22 cellular contexts compared by ENCODE assay signal in genomic region chr16:14338236-14338635, GRCh38.
DNase-seq lines count a peak whose midpoint lies in the region; ATAC-seq, FAIRE-seq and TF ChIP-seq lines count a peak whose summit lies in the region.
"Had no signal": no experiment of that assay in that cellular context is flagged by ENCODE, and none has a peak within 500 bp of the region (broad histone marks: within the 10 kb centered on the region; RNA-seq: fewer than 3 reads in every experiment).

No MANE protein-coding gene starts in this region.

- H2BK120ac ChIP-seq in H1 (replicated peaks; ENCODE audit: low read depth, low read length), result no peak overlapping the region

- H3K4me1 ChIP-seq in HepG2 (ENCODE audit: insufficient read depth, low read length), result peaks cover 47% of the 10 kb centered on the region
- H3K4me1 ChIP-seq in right lobe of liver, result peaks cover 0 to 33% (median 6%) of the 10 kb centered on the region in 4 donors
- H3K4me1 ChIP-seq in H1 (replicated peaks in 1 of 4; ENCODE audit: control insufficient read depth in 3 of 4, insufficient read depth in 4 of 4, low read length in 3 of 4), result peaks cover 0 to 2% (median 0%) of the 10 kb centered on the region in 4 experiments; a peak in 3 of 7 replicates
- no peaks in the 10 kb centered on the region for H3K4me1 ChIP-seq in CD8-positive, alpha-beta T cell (ENCODE audit: insufficient read depth, low read length)
- H3K4me1 ChIP-seq: BE2C; BLaER1 treated with 17β-estradiol and CSF1 and Interleukin-3, amounts not matched to agents 10 nM and 100 nM; HAP-1 had no signal

- no peak overlapping the region for H3K9ac ChIP-seq in HepG2 (ENCODE audit: insufficient read depth, low read depth, low read length)
- H3K9ac ChIP-seq in H1 (replicated peaks in 1 of 4; ENCODE audit: extremely low read depth in 1 of 4, low read depth in 3 of 4, low read length in 3 of 4), result no peak overlapping the region
- H3K9ac ChIP-seq: BLaER1 treated with 17β-estradiol and CSF1 and Interleukin-3, amounts not matched to agents 10 nM and 100 nM had no signal

- H3K27me3 Mint-ChIP-seq in stimulated activated memory B cell treated with anti-CD40 and anti-IgM and Interleukin-4, amounts not matched to agents 10 μg/mL and 1 μg/mL and 100 μg/mL, for 72 hours, result no peaks in the 10 kb centered on the region
- H3K27me3 Mint-ChIP-seq in CD8-positive, alpha-beta T cell (ENCODE audit: low read depth), result peaks cover 2% of the 10 kb centered on the region
- H3K27me3 Mint-ChIP-seq: CD4-positive, alpha-beta T cell had no signal

- no peak overlapping the region for H3K18ac ChIP-seq in H1 (ENCODE audit: extremely low read depth, low read length)

- no peak overlapping the region for H3K23ac ChIP-seq in H1 (ENCODE audit: insufficient read length)

- FAIRE-seq in HepG2 (lab: Jason Lieb, UNC) (no peak), H1 (lab: Jason Lieb, UNC) (no peak)
- FAIRE-seq: A204.1, GM12892 had no signal

- H3K23me2 ChIP-seq in H1 (ENCODE audit: low read depth, low read length), result peaks cover 7% of the 10 kb centered on the region; the same call in 1 of the 2 replicates

- H3K27ac ChIP-seq in HepG2 (ENCODE audit: extremely low read length, insufficient read depth, low read length), result no peak overlapping the region
- H3K27ac ChIP-seq in right lobe of liver, result peak overlapping the region in 1 of 3 donors; percentile 89
- no peak overlapping the region for H3K27ac ChIP-seq in H1 (ENCODE audit: low read depth, low read length)
- no peak overlapping the region for H3K27ac ChIP-seq in CD8-positive, alpha-beta T cell (ENCODE audit: low read depth, low read length)
- H3K27ac ChIP-seq: 22Rv1; BLaER1 treated with 17β-estradiol and CSF1 and Interleukin-3, amounts not matched to agents 10 nM and 100 nM had no signal

- no peak for TF ChIP-seq RAD21 in HepG2 (CRISPR knock-in tag; IDR thresholded peaks at IDR 0.05)
- TF ChIP-seq RAD21 in H1 (IDR thresholded peaks at IDR 0.05 in 1 of 2, conservative IDR thresholded peaks at IDR 0.05 in 1 of 2; ENCODE audit: low read depth in 2 of 2, low read length in 2 of 2), result no peak

- TF ChIP-seq EP300 in HepG2 (IDR thresholded peaks at IDR 0.05; ENCODE audit: low read depth in 2 of 2, low read length in 2 of 2), result no peak
- TF ChIP-seq EP300 in HepG2 (CRISPR knock-in tag; IDR thresholded peaks at IDR 0.05; ENCODE audit: borderline replicate concordance), result no peak
- no peak for TF ChIP-seq EP300 in H1 (IDR thresholded peaks at IDR 0.05; ENCODE audit: borderline replicate concordance in 1 of 2, low read depth in 2 of 2, low read length in 2 of 2)

- in situ Hi-C loops in HepG2 (cut with HindIII; ENCODE audit: extremely low pct_ligation_motif_present, low pct_unique_long_range_greater_than_20kb), result no loop called here

- H3K9me3 Mint-ChIP-seq in stimulated activated memory B cell treated with anti-CD40 and anti-IgM and Interleukin-4, amounts not matched to agents 10 μg/mL and 1 μg/mL and 100 μg/mL, for 72 hours, result peaks cover 19% of the 10 kb centered on the region
- H3K9me3 Mint-ChIP-seq in CD8-positive, alpha-beta T cell, result peaks cover 14% of the 10 kb centered on the region

- DNase-seq in HepG2 (ENCODE audit: low spot score) (no peak), right lobe of liver (no peak), H1 (ENCODE audit: low read depth in 1 of 2, low spot score in 2 of 2) (no peak), hippocampal formation (lab: John Stamatoyannopoulos, UW) (no peak), AG20443 (ENCODE audit: low spot score) (no peak)
- DNase-seq in CD8-positive, alpha-beta T cell, result no peak
- DNase-seq: AML-193; BE2C; Calu3; CD4-positive, alpha-beta T cell; COR-L47; DMS79 treated with DMSO at 0.1 percent for 48 hours; GF-D8 had no signal

- H3K36me3 Mint-ChIP-seq in stimulated activated memory B cell treated with anti-CD40 and anti-IgM and Interleukin-4, amounts not matched to agents 10 μg/mL and 1 μg/mL and 100 μg/mL, for 72 hours, result peaks cover 6% of the 10 kb centered on the region
- H3K36me3 Mint-ChIP-seq in CD8-positive, alpha-beta T cell, result no peaks in the 10 kb centered on the region
- H3K36me3 Mint-ChIP-seq: CD14-positive monocyte had no signal

- no peak overlapping the region for H3K4ac ChIP-seq in H1 (replicated peaks; ENCODE audit: insufficient read length, low read depth, low read length)

- H3K36me3 ChIP-seq in HepG2 (replicated peaks in 1 of 2; ENCODE audit: control insufficient read depth in 1 of 2, insufficient read depth in 2 of 2, low read length in 2 of 2) (no peaks in the 10 kb centered on the region), right lobe of liver (no peaks in the 10 kb centered on the region), H1 (ENCODE audit: control insufficient read depth in 2 of 4, insufficient read depth in 4 of 4, low read length in 3 of 4) (no peaks in the 10 kb centered on the region)
- no peaks in the 10 kb centered on the region for H3K36me3 ChIP-seq in CD8-positive, alpha-beta T cell (ENCODE audit: insufficient read depth, low read length)
- H3K36me3 ChIP-seq: BE2C; BLaER1 treated with 17β-estradiol and CSF1 and Interleukin-3, amounts not matched to agents 10 nM and 100 nM; HAP-1 had no signal

- no peak overlapping the region for H2BK15ac ChIP-seq in H1 (ENCODE audit: low read length)

- H3K4me3 ChIP-seq in HepG2 (replicated peaks in 1 of 3; ENCODE audit: insufficient read depth in 1 of 3, low read depth in 2 of 3, low read length in 3 of 3) (peak overlapping the region in 1 of 3 experiments; percentile 66; a peak in 2 of 6 replicates), right lobe of liver (no peak overlapping the region), H1 (ENCODE audit: extremely low read depth in 1 of 4, insufficient read depth in 2 of 4, low read depth in 3 of 4, low read length in 4 of 4) (no peak overlapping the region)
- H3K4me3 ChIP-seq in CD8-positive, alpha-beta T cell (ENCODE audit: low read depth, low read length), result no peak overlapping the region
- H3K4me3 ChIP-seq: BLaER1 treated with 17β-estradiol and CSF1 and Interleukin-3, amounts not matched to agents 10 nM and 100 nM; HAP-1 had no signal

- TF ChIP-seq POLR2A in HepG2 (IDR thresholded peaks at IDR 0.05; ENCODE audit: insufficient read depth in 1 of 2, low read depth in 2 of 2, low read length in 2 of 2) (no peak), right lobe of liver (IDR thresholded peaks at IDR 0.05) (no peak), H1 (IDR thresholded peaks at IDR 0.05; ENCODE audit: control extremely low read depth in 1 of 2, low read depth in 2 of 2, low read length in 2 of 2) (no peak)

- H3K27me3 ChIP-seq in HepG2 (ENCODE audit: control insufficient read depth in 1 of 2, insufficient read depth in 2 of 2, low read length in 2 of 2) (no peaks in the 10 kb centered on the region; a peak in 1 of 5 replicates), right lobe of liver (no peaks in the 10 kb centered on the region), H1 (replicated peaks in 1 of 4; ENCODE audit: control insufficient read depth in 3 of 4, extremely low read depth in 1 of 4, insufficient read depth in 3 of 4, low read length in 3 of 4) (no peaks in the 10 kb centered on the region)
- H3K27me3 ChIP-seq in CD8-positive, alpha-beta T cell (ENCODE audit: insufficient read depth, low read length), result no peaks in the 10 kb centered on the region
- H3K27me3 ChIP-seq: BE2C; BLaER1 treated with 17β-estradiol and CSF1 and Interleukin-3, amounts not matched to agents 10 nM and 100 nM had no signal

- no peak overlapping the region for H3K4me3 Mint-ChIP-seq in stimulated activated memory B cell treated with anti-CD40 and anti-IgM and Interleukin-4, amounts not matched to agents 10 μg/mL and 1 μg/mL and 100 μg/mL, for 72 hours
- no peak overlapping the region for H3K4me3 Mint-ChIP-seq in CD8-positive, alpha-beta T cell
- H3K4me3 Mint-ChIP-seq: CD14-positive monocyte; CD4-positive, alpha-beta T cell had no signal

- CTCF ChIA-PET in HepG2 (lab: Yijun Ruan, JAX; ENCODE audit: low intra/inter-chr PET ratio, low total read pairs) (no interaction called here), H1 (lab: Charles Lee; ENCODE audit: partially characterized antibody) (no interaction called here)
- CTCF ChIA-PET in CD8-positive, alpha-beta T cell (lab: Charles Lee), result no interaction called here

- H2BK20ac ChIP-seq in H1 (ENCODE audit: low read length), result no peak overlapping the region

- H4K8ac ChIP-seq in H1 (ENCODE audit: extremely low read depth, insufficient read depth, low read length), result no peak overlapping the region

- no peak overlapping the region for H4K91ac ChIP-seq in H1 (replicated peaks; ENCODE audit: insufficient read length, low read length)

- ATAC-seq in HepG2, result no peak
- ATAC-seq in right lobe of liver, result no peak
- peak; percentile 16 for ATAC-seq in stimulated activated memory B cell treated with anti-CD40 and anti-IgM and Interleukin-4, amounts not matched to agents 10 μg/mL and 1 μg/mL and 100 μg/mL, for 72 hours
- no peak for ATAC-seq in CD8-positive, alpha-beta T cell
- no peak for ATAC-seq in GM21576 (IDR thresholded peaks at IDR 0.05; ENCODE audit: unreplicated experiment)

- H2BK12ac ChIP-seq in H1 (ENCODE audit: low read depth, low read length), result no peak overlapping the region

- intact Hi-C loops in HepG2 (cut with micrococcal nuclease; ENCODE audit: unreplicated experiment) (no loop called here), right lobe of liver (cut with DNase I) (no loop called here)
- intact Hi-C loops in CD8-positive, alpha-beta T cell (cut with DNase I, micrococcal nuclease), result no loop called here

- peak overlapping the region; percentile 83 for H3K56ac ChIP-seq in H1 (replicated peaks; ENCODE audit: insufficient read length, low read depth, low read length)

- H3K27ac Mint-ChIP-seq in stimulated activated memory B cell treated with anti-CD40 and anti-IgM and Interleukin-4, amounts not matched to agents 10 μg/mL and 1 μg/mL and 100 μg/mL, for 72 hours, result no peak overlapping the region
- H3K27ac Mint-ChIP-seq in CD8-positive, alpha-beta T cell, result no peak overlapping the region
- H3K27ac Mint-ChIP-seq: CD14-positive monocyte; CD4-positive, alpha-beta T cell had no signal

- POLR2A ChIA-PET in HepG2 (lab: Yijun Ruan, JAX) (interaction anchor here (1.0 to 1.5 kb wide), 5 partner anchors 8 to 67 kb away, joined by 3 to 10 read pairs (median 3); no protein-coding TSS in a partner anchor), H1 (lab: Charles Lee; ENCODE audit: partially characterized antibody) (no interaction called here)
- POLR2A ChIA-PET in CD8-positive, alpha-beta T cell (lab: Charles Lee), result no interaction called here

- no peak overlapping the region for H2BK5ac ChIP-seq in H1 (ENCODE audit: low read depth, low read length)

- H3K79me2 ChIP-seq in HepG2 (ENCODE audit: insufficient read depth, low read length) (no peaks in the 10 kb centered on the region), H1 (ENCODE audit: control insufficient read depth in 1 of 2, insufficient read depth in 2 of 2, low read length in 2 of 2) (no peaks in the 10 kb centered on the region)

- H3K4me1 Mint-ChIP-seq in stimulated activated memory B cell treated with anti-CD40 and anti-IgM and Interleukin-4, amounts not matched to agents 10 μg/mL and 1 μg/mL and 100 μg/mL, for 72 hours, result no peaks in the 10 kb centered on the region
- H3K4me1 Mint-ChIP-seq in CD8-positive, alpha-beta T cell (ENCODE audit: low read depth), result no peaks in the 10 kb centered on the region
- H3K4me1 Mint-ChIP-seq: CD14-positive monocyte had no signal

- H3K4me2 ChIP-seq in HepG2 (ENCODE audit: low read depth, low read length) (peak overlapping the region; percentile 90), H1 (ENCODE audit: insufficient read depth in 1 of 2, low read depth in 2 of 2, low read length in 2 of 2) (no peak overlapping the region)
- H3K4me2 ChIP-seq: BLaER1 treated with 17β-estradiol and CSF1 and Interleukin-3, amounts not matched to agents 10 nM and 100 nM had no signal

- H4K20me1 ChIP-seq in HepG2 (ENCODE audit: insufficient read depth, low read length), result no peaks in the 10 kb centered on the region
- peaks cover 0 to 5% of the 10 kb centered on the region in 2 experiments for H4K20me1 ChIP-seq in H1 (replicated peaks in 1 of 2; ENCODE audit: control insufficient read depth in 1 of 2, insufficient read depth in 2 of 2, low read length in 2 of 2)
- H4K20me1 ChIP-seq: BLaER1 treated with 17β-estradiol and CSF1 and Interleukin-3, amounts not matched to agents 10 nM and 100 nM had no signal

- TF ChIP-seq CTCF in HepG2 (CRISPR knock-in tag; IDR thresholded peaks at IDR 0.05), result no peak
- no peak for TF ChIP-seq CTCF in right lobe of liver (IDR thresholded peaks at IDR 0.05)
- TF ChIP-seq CTCF in H1 (IDR thresholded peaks at IDR 0.05; ENCODE audit: control extremely low read depth in 1 of 3, insufficient read depth in 1 of 3, low read depth in 1 of 3, low read length in 3 of 3), result no peak
- no peak for TF ChIP-seq CTCF in CD8-positive, alpha-beta T cell (IDR thresholded peaks at IDR 0.05)

- no peak overlapping the region for H2AK5ac ChIP-seq in H1 (ENCODE audit: low read depth, low read length)

- H2AFZ ChIP-seq in HepG2 (ENCODE audit: low read length) (no peak overlapping the region), H1 (ENCODE audit: low read length) (no peak overlapping the region)
- H2AFZ ChIP-seq: GM23248 had no signal

- H3K14ac ChIP-seq in H1 (ENCODE audit: insufficient read length), result no peak overlapping the region

- peaks cover 4% of the 10 kb centered on the region; the same call in 1 of the 2 replicates for H3K9me3 ChIP-seq in HepG2 (ENCODE audit: low read length)
- no peaks in the 10 kb centered on the region for H3K9me3 ChIP-seq in right lobe of liver
- no peaks in the 10 kb centered on the region; a peak in 2 of 4 replicates for H3K9me3 ChIP-seq in H1 (ENCODE audit: insufficient read depth in 2 of 2, low read depth in 1 of 2, low read length in 1 of 2)
- H3K9me3 ChIP-seq in CD8-positive, alpha-beta T cell (ENCODE audit: low read length), result no peaks in the 10 kb centered on the region

- no peak overlapping the region for H4K5ac ChIP-seq in H1 (ENCODE audit: insufficient read length, low read depth, low read length)

- no peaks in the 10 kb centered on the region for H3K79me1 ChIP-seq in H1 (ENCODE audit: low read depth, low read length)

- no TSS peak for BruUV-seq in HepG2 (replicated peaks; lab: Mats Ljungman, UMichigan)
